In the genomic region with DNA sequence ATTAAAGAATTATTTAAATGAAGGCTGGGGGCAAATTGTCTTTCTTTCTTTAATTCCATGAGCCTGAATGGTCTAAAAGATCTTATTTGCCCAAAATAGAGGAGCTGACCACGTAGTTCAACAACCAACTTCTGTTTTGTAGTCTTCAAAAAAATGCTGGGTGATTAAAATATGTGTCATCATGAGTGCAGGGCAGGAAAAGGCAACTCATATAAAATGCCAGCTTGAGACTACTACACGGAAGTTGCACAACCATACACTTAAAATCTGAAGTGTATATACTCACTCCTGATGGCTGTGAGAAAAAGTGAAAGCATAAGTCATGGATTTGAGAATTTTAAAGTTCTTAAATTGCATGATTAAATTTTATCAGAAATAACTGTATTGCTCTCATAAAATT, we compare ENCODE assay signal across 1 cellular context.
TF ChIP-seq lines count a peak whose summit lies in the region.

No MANE protein-coding gene starts in this region.

TF ChIP-seq in GM23338, 12 proteins besides CTCF, POLR2A, EP300 and RAD21 (continued from another document):
- TF ChIP-seq, protein P1, sequence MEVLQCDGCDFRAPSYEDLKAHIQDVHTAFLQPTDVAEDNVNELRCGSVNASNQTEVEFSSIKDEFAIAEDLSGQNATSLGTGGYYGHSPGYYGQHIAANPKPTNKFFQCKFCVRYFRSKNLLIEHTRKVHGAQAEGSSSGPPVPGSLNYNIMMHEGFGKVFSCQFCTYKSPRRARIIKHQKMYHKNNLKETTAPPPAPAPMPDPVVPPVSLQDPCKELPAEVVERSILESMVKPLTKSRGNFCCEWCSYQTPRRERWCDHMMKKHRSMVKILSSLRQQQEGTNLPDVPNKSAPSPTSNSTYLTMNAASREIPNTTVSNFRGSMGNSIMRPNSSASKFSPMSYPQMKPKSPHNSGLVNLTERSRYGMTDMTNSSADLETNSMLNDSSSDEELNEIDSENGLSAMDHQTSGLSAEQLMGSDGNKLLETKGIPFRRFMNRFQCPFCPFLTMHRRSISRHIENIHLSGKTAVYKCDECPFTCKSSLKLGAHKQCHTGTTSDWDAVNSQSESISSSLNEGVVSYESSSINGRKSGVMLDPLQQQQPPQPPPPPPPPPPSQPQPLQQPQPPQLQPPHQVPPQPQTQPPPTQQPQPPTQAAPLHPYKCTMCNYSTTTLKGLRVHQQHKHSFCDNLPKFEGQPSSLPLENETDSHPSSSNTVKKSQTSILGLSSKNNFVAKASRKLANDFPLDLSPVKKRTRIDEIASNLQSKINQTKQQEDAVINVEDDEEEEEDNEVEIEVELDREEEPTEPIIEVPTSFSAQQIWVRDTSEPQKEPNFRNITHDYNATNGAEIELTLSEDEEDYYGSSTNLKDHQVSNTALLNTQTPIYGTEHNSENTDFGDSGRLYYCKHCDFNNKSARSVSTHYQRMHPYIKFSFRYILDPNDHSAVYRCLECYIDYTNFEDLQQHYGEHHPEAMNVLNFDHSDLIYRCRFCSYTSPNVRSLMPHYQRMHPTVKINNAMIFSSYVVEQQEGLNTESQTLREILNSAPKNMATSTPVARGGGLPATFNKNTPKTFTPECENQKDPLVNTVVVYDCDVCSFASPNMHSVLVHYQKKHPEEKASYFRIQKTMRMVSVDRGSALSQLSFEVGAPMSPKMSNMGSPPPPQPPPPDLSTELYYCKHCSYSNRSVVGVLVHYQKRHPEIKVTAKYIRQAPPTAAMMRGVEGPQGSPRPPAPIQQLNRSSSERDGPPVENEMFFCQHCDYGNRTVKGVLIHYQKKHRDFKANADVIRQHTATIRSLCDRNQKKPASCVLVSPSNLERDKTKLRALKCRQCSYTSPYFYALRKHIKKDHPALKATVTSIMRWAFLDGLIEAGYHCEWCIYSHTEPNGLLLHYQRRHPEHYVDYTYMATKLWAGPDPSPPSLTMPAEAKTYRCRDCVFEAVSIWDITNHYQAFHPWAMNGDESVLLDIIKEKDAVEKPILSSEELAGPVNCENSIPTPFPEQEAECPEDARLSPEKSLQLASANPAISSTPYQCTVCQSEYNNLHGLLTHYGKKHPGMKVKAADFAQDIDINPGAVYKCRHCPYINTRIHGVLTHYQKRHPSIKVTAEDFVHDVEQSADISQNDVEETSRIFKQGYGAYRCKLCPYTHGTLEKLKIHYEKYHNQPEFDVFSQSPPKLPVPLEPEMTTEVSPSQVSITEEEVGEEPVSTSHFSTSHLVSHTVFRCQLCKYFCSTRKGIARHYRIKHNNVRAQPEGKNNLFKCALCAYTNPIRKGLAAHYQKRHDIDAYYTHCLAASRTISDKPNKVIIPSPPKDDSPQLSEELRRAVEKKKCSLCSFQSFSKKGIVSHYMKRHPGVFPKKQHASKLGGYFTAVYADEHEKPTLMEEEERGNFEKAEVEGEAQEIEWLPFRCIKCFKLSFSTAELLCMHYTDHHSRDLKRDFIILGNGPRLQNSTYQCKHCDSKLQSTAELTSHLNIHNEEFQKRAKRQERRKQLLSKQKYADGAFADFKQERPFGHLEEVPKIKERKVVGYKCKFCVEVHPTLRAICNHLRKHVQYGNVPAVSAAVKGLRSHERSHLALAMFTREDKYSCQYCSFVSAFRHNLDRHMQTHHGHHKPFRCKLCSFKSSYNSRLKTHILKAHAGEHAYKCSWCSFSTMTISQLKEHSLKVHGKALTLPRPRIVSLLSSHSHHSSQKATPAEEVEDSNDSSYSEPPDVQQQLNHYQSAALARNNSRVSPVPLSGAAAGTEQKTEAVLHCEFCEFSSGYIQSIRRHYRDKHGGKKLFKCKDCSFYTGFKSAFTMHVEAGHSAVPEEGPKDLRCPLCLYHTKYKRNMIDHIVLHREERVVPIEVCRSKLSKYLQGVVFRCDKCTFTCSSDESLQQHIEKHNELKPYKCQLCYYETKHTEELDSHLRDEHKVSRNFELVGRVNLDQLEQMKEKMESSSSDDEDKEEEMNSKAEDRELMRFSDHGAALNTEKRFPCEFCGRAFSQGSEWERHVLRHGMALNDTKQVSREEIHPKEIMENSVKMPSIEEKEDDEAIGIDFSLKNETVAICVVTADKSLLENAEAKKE (CRISPR knock-in tag; IDR thresholded peaks at IDR 0.05) = no peak
